15 cellular contexts compared by ENCODE assay signal in the genomic region with DNA sequence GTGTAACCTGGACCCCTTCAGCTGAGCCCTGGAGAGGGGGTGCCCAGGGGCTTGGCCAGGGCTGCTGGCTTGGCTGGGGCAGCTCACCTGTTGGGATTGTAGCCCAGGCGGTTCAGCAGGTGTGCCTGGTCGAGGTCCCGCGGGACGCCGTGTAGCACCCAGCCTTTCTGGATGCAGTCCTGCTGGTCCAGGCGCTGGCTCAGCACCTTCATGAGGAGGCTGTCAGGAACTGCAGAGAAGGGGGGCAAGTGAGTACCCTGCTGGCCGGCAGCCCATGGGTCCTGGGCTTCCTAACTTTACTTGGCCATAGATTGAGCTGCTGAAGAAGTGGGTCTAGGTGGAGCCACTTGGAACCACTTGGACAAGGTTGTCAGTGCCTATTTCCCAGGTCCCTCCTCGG.
A peak's percentile ranks its signal among the peaks of the same experiment; 100 is the strongest.
DNase-seq lines count a peak whose midpoint lies in the region; ATAC-seq lines count a peak whose summit lies in the region.
"Had no signal": no experiment of that assay in that cellular context is flagged by ENCODE, and none has a peak within 500 bp of the region (broad histone marks: within the 10 kb centered on the region; RNA-seq: fewer than 3 reads in every experiment).

No MANE protein-coding gene starts in this region.

- H3K27me3 ChIP-seq in effector memory CD4-positive, alpha-beta T cell (replicated peaks; ENCODE audit: control insufficient read depth, insufficient read depth, low read length, poor library complexity, severe bottlenecking): no peaks in the 10 kb centered on the region

- peak; percentile 38 for DNase-seq in activated CD8-positive, alpha-beta memory T cell treated with anti-CD3 and anti-CD28 coated beads, Interleukin-2, amount 10 ng/mL, durations not matched to agents 7 days and 5 days
- no peak for DNase-seq in activated CD8-positive, alpha-beta memory T cell treated with anti-CD3 and anti-CD28 coated beads, Interleukin-2, amount 50 U/mL, for 48 hours
- DNase-seq in left lobe of liver (ENCODE audit: low spot score): peak; percentile 41
- DNase-seq in sciatic nerve (ENCODE audit: low spot score): peak; percentile 50
- DNase-seq in C1 segment of cervical spinal cord (lab: John Stamatoyannopoulos, UW): no peak
- DNase-seq in activated naive CD8-positive, alpha-beta T cell treated with anti-CD3 and anti-CD28 coated beads for 36 hours: no peak
- no peak for DNase-seq in effector memory CD4-positive, alpha-beta T cell
- DNase-seq: CD4-positive, alpha-beta memory T cell; DMS79; HCEC 1CT; HFFc6 had no signal

- H3K36me3 Mint-ChIP-seq in activated CD8-positive, alpha-beta memory T cell treated with anti-CD3 and anti-CD28 coated beads, Interleukin-2, amount 10 ng/mL, durations not matched to agents 7 days and 5 days: no peaks in the 10 kb centered on the region
- no peaks in the 10 kb centered on the region for H3K36me3 Mint-ChIP-seq in activated naive CD8-positive, alpha-beta T cell treated with anti-CD3 and anti-CD28 coated beads for 36 hours
- H3K36me3 Mint-ChIP-seq: CD4-positive, alpha-beta memory T cell had no signal

- H3K9me3 Mint-ChIP-seq in activated CD8-positive, alpha-beta memory T cell treated with anti-CD3 and anti-CD28 coated beads, Interleukin-2, amount 10 ng/mL, durations not matched to agents 7 days and 5 days (ENCODE audit: low read depth): no peaks in the 10 kb centered on the region
- peaks cover 11% of the 10 kb centered on the region for H3K9me3 Mint-ChIP-seq in activated naive CD8-positive, alpha-beta T cell treated with anti-CD3 and anti-CD28 coated beads for 36 hours

- no peaks in the 10 kb centered on the region for H3K4me1 ChIP-seq in effector memory CD4-positive, alpha-beta T cell (ENCODE audit: control insufficient read depth, insufficient read depth, low read length, poor library complexity, severe bottlenecking)

- H3K36me3 ChIP-seq in effector memory CD4-positive, alpha-beta T cell (ENCODE audit: control insufficient read depth, insufficient read depth, low read length): no peaks in the 10 kb centered on the region

- ATAC-seq in activated CD8-positive, alpha-beta memory T cell treated with anti-CD3 and anti-CD28 coated beads, Interleukin-2, amount 10 ng/mL, durations not matched to agents 7 days and 5 days: no peak
- ATAC-seq in left lobe of liver (no peak), sciatic nerve (no peak)
- ATAC-seq: GM12878 had no signal

- intact Hi-C loops in sciatic nerve (cut with DNase I): no loop called here

- no peak overlapping the region for H3K4me3 ChIP-seq in effector memory CD4-positive, alpha-beta T cell (ENCODE audit: insufficient read depth, low read depth, low read length, poor library complexity, severe bottlenecking)
- H3K4me3 ChIP-seq: GM12878 had no signal

- CTCF ChIA-PET in activated CD8-positive, alpha-beta memory T cell treated with anti-CD3 and anti-CD28 coated beads, Interleukin-2, amount 10 ng/mL, durations not matched to agents 7 days and 5 days (lab: Charles Lee): no interaction called here

- peaks cover 6% of the 10 kb centered on the region for H3K4me1 Mint-ChIP-seq in activated CD8-positive, alpha-beta memory T cell treated with anti-CD3 and anti-CD28 coated beads, Interleukin-2, amount 10 ng/mL, durations not matched to agents 7 days and 5 days
- H3K4me1 Mint-ChIP-seq in activated naive CD8-positive, alpha-beta T cell treated with anti-CD3 and anti-CD28 coated beads for 36 hours: peaks cover 10% of the 10 kb centered on the region
- H3K4me1 Mint-ChIP-seq: CD4-positive, alpha-beta memory T cell had no signal

- no peak overlapping the region for H3K27ac Mint-ChIP-seq in activated CD8-positive, alpha-beta memory T cell treated with anti-CD3 and anti-CD28 coated beads, Interleukin-2, amount 10 ng/mL, durations not matched to agents 7 days and 5 days
- no peak overlapping the region for H3K27ac Mint-ChIP-seq in activated naive CD8-positive, alpha-beta T cell treated with anti-CD3 and anti-CD28 coated beads for 36 hours
- H3K27ac Mint-ChIP-seq: B cell; CD4-positive, alpha-beta memory T cell; HFFc6 had no signal

- H3K9me3 ChIP-seq in effector memory CD4-positive, alpha-beta T cell (ENCODE audit: control insufficient read depth, low read length): no peaks in the 10 kb centered on the region

- H3K27me3 Mint-ChIP-seq in activated CD8-positive, alpha-beta memory T cell treated with anti-CD3 and anti-CD28 coated beads, Interleukin-2, amount 10 ng/mL, durations not matched to agents 7 days and 5 days: peaks cover 48% of the 10 kb centered on the region
- peaks cover 34% of the 10 kb centered on the region for H3K27me3 Mint-ChIP-seq in activated naive CD8-positive, alpha-beta T cell treated with anti-CD3 and anti-CD28 coated beads for 36 hours

- no peak overlapping the region for H3K27ac ChIP-seq in effector memory CD4-positive, alpha-beta T cell (ENCODE audit: insufficient read depth, low read length, poor library complexity, severe bottlenecking)
- H3K27ac ChIP-seq: C4-2B, HL-60 had no signal

- no peak overlapping the region for H3K4me3 Mint-ChIP-seq in activated CD8-positive, alpha-beta memory T cell treated with anti-CD3 and anti-CD28 coated beads, Interleukin-2, amount 10 ng/mL, durations not matched to agents 7 days and 5 days
- H3K4me3 Mint-ChIP-seq in activated naive CD8-positive, alpha-beta T cell treated with anti-CD3 and anti-CD28 coated beads for 36 hours: no peak overlapping the region
- H3K4me3 Mint-ChIP-seq: B cell; CD4-positive, alpha-beta memory T cell; HFFc6 had no signal

Comparison
In these comparisons a context has a peak if more than half of its experiments do, and no peak if none do; other contexts are left out.
1. DNase-seq: peak in activated CD8-positive, alpha-beta memory T cell treated with anti-CD3 and anti-CD28 coated beads, Interleukin-2, amount 10 ng/mL, durations not matched to agents 7 days and 5 days (single experiment), left lobe of liver (single experiment) and sciatic nerve (single experiment); none in activated CD8-positive, alpha-beta memory T cell treated with anti-CD3 and anti-CD28 coated beads, Interleukin-2, amount 50 U/mL, for 48 hours (single experiment), C1 segment of cervical spinal cord (0 of 14), activated naive CD8-positive, alpha-beta T cell treated with anti-CD3 and anti-CD28 coated beads for 36 hours (single experiment) and effector memory CD4-positive, alpha-beta T cell (0 of 3).